ENCODE assay signal across 1 cellular context in the genomic region with DNA sequence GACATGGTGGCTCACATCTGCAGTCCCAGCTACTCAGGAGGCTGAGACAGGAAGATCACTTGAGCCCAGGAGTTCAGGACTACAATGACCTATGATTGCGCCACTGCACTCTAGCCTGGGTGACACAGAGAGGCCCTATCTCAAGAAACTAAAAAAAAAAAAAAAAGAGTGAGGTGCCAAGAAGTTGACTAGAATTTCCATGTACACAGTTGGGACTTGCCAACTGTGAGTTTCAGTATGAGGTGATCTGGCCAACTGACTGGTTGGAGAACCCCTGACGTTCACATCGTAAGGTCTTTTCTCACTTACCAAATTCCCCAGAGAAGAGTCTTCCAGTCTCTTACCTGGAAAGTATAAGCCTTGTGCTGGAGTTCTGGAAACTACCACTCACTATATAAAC.
TF ChIP-seq lines count a peak whose summit lies in the region.

No MANE protein-coding gene starts in this region.

TF ChIP-seq in GM12878, 131 proteins besides CTCF, POLR2A, EP300 and RAD21 (continued from another document):
- TF ChIP-seq, protein P1, sequence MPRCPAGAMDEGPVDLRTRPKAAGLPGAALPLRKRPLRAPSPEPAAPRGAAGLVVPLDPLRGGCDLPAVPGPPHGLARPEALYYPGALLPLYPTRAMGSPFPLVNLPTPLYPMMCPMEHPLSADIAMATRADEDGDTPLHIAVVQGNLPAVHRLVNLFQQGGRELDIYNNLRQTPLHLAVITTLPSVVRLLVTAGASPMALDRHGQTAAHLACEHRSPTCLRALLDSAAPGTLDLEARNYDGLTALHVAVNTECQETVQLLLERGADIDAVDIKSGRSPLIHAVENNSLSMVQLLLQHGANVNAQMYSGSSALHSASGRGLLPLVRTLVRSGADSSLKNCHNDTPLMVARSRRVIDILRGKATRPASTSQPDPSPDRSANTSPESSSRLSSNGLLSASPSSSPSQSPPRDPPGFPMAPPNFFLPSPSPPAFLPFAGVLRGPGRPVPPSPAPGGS (IDR thresholded peaks at IDR 0.05; ENCODE audit: borderline replicate concordance, insufficient read depth, low read depth, low read length, poor library complexity, severe bottlenecking) = no peak
- TF ChIP-seq, protein P2, sequence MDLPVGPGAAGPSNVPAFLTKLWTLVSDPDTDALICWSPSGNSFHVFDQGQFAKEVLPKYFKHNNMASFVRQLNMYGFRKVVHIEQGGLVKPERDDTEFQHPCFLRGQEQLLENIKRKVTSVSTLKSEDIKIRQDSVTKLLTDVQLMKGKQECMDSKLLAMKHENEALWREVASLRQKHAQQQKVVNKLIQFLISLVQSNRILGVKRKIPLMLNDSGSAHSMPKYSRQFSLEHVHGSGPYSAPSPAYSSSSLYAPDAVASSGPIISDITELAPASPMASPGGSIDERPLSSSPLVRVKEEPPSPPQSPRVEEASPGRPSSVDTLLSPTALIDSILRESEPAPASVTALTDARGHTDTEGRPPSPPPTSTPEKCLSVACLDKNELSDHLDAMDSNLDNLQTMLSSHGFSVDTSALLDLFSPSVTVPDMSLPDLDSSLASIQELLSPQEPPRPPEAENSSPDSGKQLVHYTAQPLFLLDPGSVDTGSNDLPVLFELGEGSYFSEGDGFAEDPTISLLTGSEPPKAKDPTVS (IDR thresholded peaks at IDR 0.05; ENCODE audit: low read depth, low read length) = no peak
- TF ChIP-seq YY1 (IDR thresholded peaks at IDR 0.05; ENCODE audit: low read depth, low read length) = no peak
- no peak for TF ChIP-seq WRNIP1 (IDR thresholded peaks at IDR 0.05; ENCODE audit: borderline replicate concordance, low read depth, low read length)
- TF ChIP-seq GABPA (IDR thresholded peaks at IDR 0.05; ENCODE audit: low read depth) = no peak
- peak; percentile 90 for TF ChIP-seq EED (IDR thresholded peaks at IDR 0.05; ENCODE audit: low read depth)
- peak; percentile 81 to 86 for TF ChIP-seq IKZF2 (IDR thresholded peaks at IDR 0.05)
